In the genomic region with DNA sequence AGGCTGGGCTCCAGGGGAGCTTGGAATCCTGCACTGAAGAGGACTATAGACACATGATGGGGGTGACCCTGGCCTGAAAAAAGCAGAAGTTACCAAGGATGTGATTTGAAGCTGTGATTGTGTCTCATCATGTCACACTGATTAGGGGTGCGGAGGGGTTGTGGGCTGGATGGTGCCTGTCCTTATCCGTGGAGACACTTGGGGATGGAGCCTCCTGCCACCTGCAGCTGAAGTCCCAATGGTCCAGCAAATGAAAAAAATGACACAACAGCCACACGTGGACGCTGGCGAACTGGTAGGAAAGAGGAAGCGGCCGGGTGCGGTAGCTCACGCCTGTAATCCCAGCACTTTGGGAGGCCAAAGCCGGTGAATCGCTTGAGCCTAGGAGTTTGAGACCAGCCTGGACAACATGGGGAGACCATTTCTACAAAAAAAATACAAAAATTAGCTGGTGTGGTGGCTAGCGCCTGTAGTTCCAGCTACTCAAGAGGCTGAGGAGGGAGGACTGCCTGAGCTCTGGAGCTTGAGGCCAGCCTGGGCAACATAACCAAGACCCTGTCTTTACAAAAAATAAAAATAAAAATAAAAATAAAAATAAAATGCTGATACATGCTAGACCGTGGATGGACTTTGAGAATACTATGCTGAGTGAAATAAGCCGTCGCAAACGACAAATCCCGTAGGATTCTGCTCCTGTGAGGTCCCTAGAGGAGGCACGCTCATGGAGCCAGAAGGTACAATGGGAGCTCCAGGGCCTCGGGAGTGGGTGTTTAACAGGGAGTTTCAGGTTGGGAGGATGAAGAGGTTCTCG, we compare ENCODE assay signal across 6 cellular contexts. TPM values are rescaled to one million over a fixed set of nuclear protein-coding genes. Genes with fewer than 3 reads are reported as not detected.
DNase-seq lines count a peak whose midpoint lies in the region; TF ChIP-seq lines count a peak whose summit lies in the region.

No MANE protein-coding gene starts in this region.

- intact Hi-C loops in dorsolateral prefrontal cortex (cut with DNase I) = loop anchor here (1.0 to 5.0 kb wide), 5 partner anchors 14 to 293 kb away; partner anchors contain the start of genes GUK1 (in 1 of the 2), MRPL55 (in 1 of the 2) and TRIM11 (in 1 of the 2)
- intact Hi-C loops in sigmoid colon (cut with DNase I) = loop anchor here (1.0 to 10.0 kb wide), 4 partner anchors 9 to 280 kb away; no protein-coding TSS in a partner anchor

- H3K27me3 ChIP-seq in HUES48 (ENCODE audit: control insufficient read depth, insufficient read depth, low read length) (0 out of 2 replicates have a peak, but pooled peaks cover 2% of the 10 kb centered on the region), dorsolateral prefrontal cortex (peaks cover 0 to 8% (median 0%) of the 10 kb centered on the region in 45 donors), sigmoid colon (peaks cover 3 to 23% (median 10%) of the 10 kb centered on the region in 3 donors)

- peaks cover 11% of the 10 kb centered on the region; the same call in 1 of the 2 replicates for H3K4me1 ChIP-seq in HUES48 (ENCODE audit: control insufficient read depth, insufficient read depth, low read length)
- H3K4me1 ChIP-seq in sigmoid colon = peaks cover 0 to 30% (median 24%) of the 10 kb centered on the region in 4 donors

- WGBS in sigmoid colon, 2 donors = 52 to 55% methylated on average over 20 of the region's 20 CpGs

- TF ChIP-seq CTCF in AG09309 (IDR thresholded peaks at IDR 0.05; ENCODE audit: control insufficient read depth, insufficient read depth, low read depth, low read length, missing control alignments) = no peak
- no peak for TF ChIP-seq CTCF in dorsolateral prefrontal cortex (IDR thresholded peaks at IDR 0.05 in 54 of 56, conservative IDR thresholded peaks at IDR 0.05 in 2 of 56; ENCODE audit: low read depth in 1 of 56, partially characterized antibody in 56 of 56)
- no peak for TF ChIP-seq CTCF in sigmoid colon (IDR thresholded peaks at IDR 0.05)

- H3K36me3 ChIP-seq in HUES48 (ENCODE audit: control insufficient read depth, insufficient read depth, low read length) (no peaks in the 10 kb centered on the region), sigmoid colon (no peaks in the 10 kb centered on the region)

- H3K27ac ChIP-seq in HUES48 (ENCODE audit: low read depth, low read length) = peak overlapping the region; percentile 66
- peak overlapping the region; percentile 58 to 100 (median 99) for H3K27ac ChIP-seq in dorsolateral prefrontal cortex
- H3K27ac ChIP-seq in sigmoid colon = peak overlapping the region; percentile 94 to 100 (median 98)

- H3K9me3 ChIP-seq in HUES48 (ENCODE audit: control insufficient read depth, insufficient read depth, low read length) (no peaks in the 10 kb centered on the region), sigmoid colon (no peaks in the 10 kb centered on the region)

- H3K9ac ChIP-seq in HUES48 (ENCODE audit: low read depth, low read length) = peak overlapping the region; percentile 63

- no peak for TF ChIP-seq EP300 in sigmoid colon (IDR thresholded peaks at IDR 0.05)

- no peak for DNase-seq in AG09309 (ENCODE audit: low read depth)
- no peak for DNase-seq in dorsolateral prefrontal cortex
- DNase-seq in sigmoid colon = no peak
- DNase-seq in iPS-NIHi11 (ENCODE audit: low spot score) = no peak
- DNase-seq in NCI-H1930 (lab: John Stamatoyannopoulos, UW) = no peak

- TF ChIP-seq POLR2A in sigmoid colon (IDR thresholded peaks at IDR 0.05) = no peak

- H3K4me3 ChIP-seq in AG09309 (ENCODE audit: control insufficient read depth, low read depth, low read length) (peak overlapping the region; percentile 51), HUES48 (ENCODE audit: low read depth, low read length) (peak overlapping the region; percentile 66), dorsolateral prefrontal cortex (peak overlapping the region; percentile 57 to 99 (median 87)), sigmoid colon (peak overlapping the region; percentile 33 to 83 (median 78))

RNA-seq across cellular contexts. Expression of gene IBA57, which starts 0.8 kb away (rescaled TPM):
- 10 to 100 TPM in 55 of 120 experiments, 1 to 10 TPM in 65; 6.6 to 16.0 (median 9.7) TPM for total RNA-seq in dorsolateral prefrontal cortex
- 10 to 100 TPM in 2 of 4 donors, 1 to 10 TPM in 2; 2.9 to 14.0 (median 7.3) TPM for total RNA-seq in sigmoid colon
- polyA plus RNA-seq in sigmoid colon = 1 to 10 TPM; 3.7 to 8.0 (median 4.8) TPM

RNA-seq across cellular contexts. Expression of gene GJC2, which starts 15.0 kb away (rescaled TPM):
- total RNA-seq in dorsolateral prefrontal cortex = 10 to 100 TPM in 112 of 120 experiments, 1 to 10 TPM in 8; 6.4 to 80.4 (median 20.6) TPM
- 1 to 10 TPM; 4.2 to 6.4 (median 4.9) TPM for total RNA-seq in sigmoid colon
- polyA plus RNA-seq in sigmoid colon = under 1 TPM in 2 of 3 donors, not detected in 1; 0.60 to 0.99 TPM

RNA-seq across cellular contexts. Expression of gene GUK1, which starts 24.7 kb away (rescaled TPM):
- total RNA-seq in dorsolateral prefrontal cortex (100 to 1,000 TPM; 226 to 417 (median 315) TPM), sigmoid colon (100 to 1,000 TPM; 225 to 366 (median 303) TPM)
- polyA plus RNA-seq in sigmoid colon = 100 to 1,000 TPM; 391 to 668 (median 656) TPM

RNA-seq across cellular contexts. Expression of gene OBSCN, which starts 43.1 kb away (rescaled TPM):
- total RNA-seq in dorsolateral prefrontal cortex = 10 to 100 TPM in 107 of 120 experiments, 1 to 10 TPM in 13; 5.6 to 40.5 (median 13.8) TPM
- total RNA-seq in sigmoid colon = 10 to 100 TPM; 12.1 to 21.0 (median 16.3) TPM
- polyA plus RNA-seq in sigmoid colon = 10 to 100 TPM in 1 of 3 donors, 1 to 10 TPM in 1, under 1 TPM in 1; 0.92 to 13.1 (median 2.4) TPM

RNA-seq across cellular contexts. Expression of gene MRPL55, which starts 55.7 kb away (rescaled TPM):
- total RNA-seq in dorsolateral prefrontal cortex (10 to 100 TPM; 31.4 to 79.7 (median 54.4) TPM), sigmoid colon (10 to 100 TPM; 62.0 to 90.6 (median 79.3) TPM)
- polyA plus RNA-seq in sigmoid colon = 10 to 100 TPM; 53.5 to 77.4 (median 58.0) TPM
